Comparison of ENCODE assay signal across 9 cellular contexts in the genomic region with DNA sequence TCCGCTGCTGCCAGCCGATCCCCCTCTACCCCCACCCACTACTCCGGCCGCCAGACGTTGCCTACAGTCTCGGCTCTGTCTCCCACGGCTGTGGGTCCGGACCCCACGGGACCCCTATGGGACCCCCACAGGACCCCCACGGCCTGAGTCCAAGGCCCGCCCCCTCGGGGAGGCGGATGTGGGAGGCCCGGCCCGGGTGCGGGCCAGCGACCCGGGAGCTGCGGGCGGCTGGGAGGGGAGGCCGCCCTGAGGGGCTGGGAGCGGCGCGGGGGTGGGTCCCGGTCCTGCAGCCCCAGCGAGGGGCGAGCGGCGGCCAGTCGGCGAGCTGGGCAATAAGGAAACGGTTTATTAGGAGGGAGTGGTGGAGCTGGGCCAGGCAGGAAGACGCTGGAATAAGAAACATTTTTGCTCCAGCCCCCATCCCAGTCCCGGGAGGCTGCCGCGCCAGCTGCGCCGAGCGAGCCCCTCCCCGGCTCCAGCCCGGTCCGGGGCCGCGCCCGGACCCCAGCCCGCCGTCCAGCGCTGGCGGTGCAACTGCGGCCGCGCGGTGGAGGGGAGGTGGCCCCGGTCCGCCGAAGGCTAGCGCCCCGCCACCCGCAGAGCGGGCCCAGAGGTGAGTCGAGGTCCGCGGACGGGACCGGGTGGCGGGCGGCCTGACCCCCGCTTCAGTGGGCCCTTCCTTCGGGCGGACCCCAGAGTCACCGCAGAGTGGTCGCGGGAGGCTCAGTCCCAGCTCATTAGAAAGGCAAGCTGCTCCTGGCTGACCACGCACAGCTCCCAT. TPM values are rescaled to one million over a fixed set of nuclear protein-coding genes. Genes with fewer than 3 reads are reported as not detected.
DNase-seq lines count a peak whose midpoint lies in the region; ATAC-seq and TF ChIP-seq lines count a peak whose summit lies in the region.
"Had no signal": no experiment of that assay in that cellular context is flagged by ENCODE, and none has a peak within 500 bp of the region (broad histone marks: within the 10 kb centered on the region; RNA-seq: fewer than 3 reads in every experiment).

A gene (plus strand): TSS at position 422 of the 781 bp plus-strand sequence. CDS start 4,971 bp downstream, outside the sequence.

- ATAC-seq in GM23338, result peak; percentile 71
- ATAC-seq in HG02970 (IDR thresholded peaks at IDR 0.05; ENCODE audit: low FRiP score, unreplicated experiment), result no peak

- H4K20me1 ChIP-seq in GM23338 (replicated peaks; ENCODE audit: insufficient read depth), result no peaks in the 10 kb centered on the region; the same call in 1 of the 2 replicates

- no peaks in the 10 kb centered on the region for H3K9me3 Mint-ChIP-seq in GM23338

- peaks cover 21% of the 10 kb centered on the region for H3K4me1 Mint-ChIP-seq in GM23338

- H3K27me3 Mint-ChIP-seq in GM23338 (ENCODE audit: insufficient read depth, low read depth, poor library complexity), result peaks cover 32% of the 10 kb centered on the region

- H3K27ac ChIP-seq in GM23338 (ENCODE audit: low read depth) (no peak within 1 kb of the TSS), dorsolateral prefrontal cortex (peak within 1 kb of the TSS in 45 of 59 donors; percentile 3 to 80 (median 59)), skin epidermis (peak within 1 kb of the TSS; percentile 37 to 96 (median 88))

- DNase-seq in GM23338 (ENCODE audit: low spot score) (peak; percentile 44), dorsolateral prefrontal cortex (peak in 1 of 10 donors; percentile 38), left kidney (ENCODE audit: low read depth, low spot score) (peak; percentile 61), NCI-H146 treated with DMSO at 0.1 percent for 48 hours (lab: John Stamatoyannopoulos, UW; ENCODE audit: unreplicated experiment) (no peak), glomerular visceral epithelial cell (ENCODE audit: extremely low spot score) (no peak)
- DNase-seq in activated CD8-positive, alpha-beta memory T cell treated with anti-CD3 and anti-CD28 coated beads, Interleukin-2, amount 50 U/mL, for 48 hours, result no peak
- DNase-seq: SW 1271 had no signal

- peak within 1 kb of the TSS; percentile 77 for H3K4me3 ChIP-seq in GM23338
- peak within 1 kb of the TSS in 57 of 59 donors; percentile 11 to 65 (median 45) for H3K4me3 ChIP-seq in dorsolateral prefrontal cortex
- peak within 1 kb of the TSS; percentile 27 to 52 (median 42) for H3K4me3 ChIP-seq in skin epidermis

- intact Hi-C loops in dorsolateral prefrontal cortex (cut with DNase I), result loop anchor here in 1 of 2 donors (5.0 kb wide), 1 partner anchor 75 kb away; no protein-coding TSS in a partner anchor

- H3K27me3 ChIP-seq in GM23338 (ENCODE audit: insufficient read depth) (peaks cover 65% of the 10 kb centered on the region), dorsolateral prefrontal cortex (peaks cover 0 to 32% (median 19%) of the 10 kb centered on the region in 45 donors)

- no peak within 1 kb of the TSS for H3K27ac Mint-ChIP-seq in GM23338

- H3K4me3 Mint-ChIP-seq in GM23338, result peak within 1 kb of the TSS; percentile 71

- H3K79me2 ChIP-seq in GM23338 (replicated peaks; ENCODE audit: insufficient read depth), result no peaks in the 10 kb centered on the region

- H3K36me3 Mint-ChIP-seq in GM23338 (ENCODE audit: low read depth), result no peaks in the 10 kb centered on the region

- no peaks in the 10 kb centered on the region for H3K9me2 ChIP-seq in GM23338 (ENCODE audit: insufficient read depth)

- H2AFZ ChIP-seq in GM23338, result peak within 1 kb of the TSS; percentile 97

- TF ChIP-seq CTCF in GM23338 (conservative IDR thresholded peaks at IDR 0.05; ENCODE audit: low read depth in 2 of 2) (no peak), dorsolateral prefrontal cortex (IDR thresholded peaks at IDR 0.05 in 54 of 56, conservative IDR thresholded peaks at IDR 0.05 in 2 of 56; ENCODE audit: low read depth in 1 of 56, partially characterized antibody in 56 of 56) (no peak)

- peaks cover 7% of the 10 kb centered on the region for H3F3A ChIP-seq in GM23338 (replicated peaks; ENCODE audit: low read depth)

- H3K4me2 ChIP-seq in GM23338, result peak within 1 kb of the TSS; percentile 98

- no peaks in the 10 kb centered on the region for H3K36me3 ChIP-seq in GM23338 (ENCODE audit: insufficient read depth)

- peaks cover 15% of the 10 kb centered on the region for H3K4me1 ChIP-seq in GM23338 (ENCODE audit: insufficient read depth)

TF ChIP-seq in GM23338, 12 proteins besides CTCF, POLR2A, EP300 and RAD21 (continues in another document):
- TF ChIP-seq, protein P1, sequence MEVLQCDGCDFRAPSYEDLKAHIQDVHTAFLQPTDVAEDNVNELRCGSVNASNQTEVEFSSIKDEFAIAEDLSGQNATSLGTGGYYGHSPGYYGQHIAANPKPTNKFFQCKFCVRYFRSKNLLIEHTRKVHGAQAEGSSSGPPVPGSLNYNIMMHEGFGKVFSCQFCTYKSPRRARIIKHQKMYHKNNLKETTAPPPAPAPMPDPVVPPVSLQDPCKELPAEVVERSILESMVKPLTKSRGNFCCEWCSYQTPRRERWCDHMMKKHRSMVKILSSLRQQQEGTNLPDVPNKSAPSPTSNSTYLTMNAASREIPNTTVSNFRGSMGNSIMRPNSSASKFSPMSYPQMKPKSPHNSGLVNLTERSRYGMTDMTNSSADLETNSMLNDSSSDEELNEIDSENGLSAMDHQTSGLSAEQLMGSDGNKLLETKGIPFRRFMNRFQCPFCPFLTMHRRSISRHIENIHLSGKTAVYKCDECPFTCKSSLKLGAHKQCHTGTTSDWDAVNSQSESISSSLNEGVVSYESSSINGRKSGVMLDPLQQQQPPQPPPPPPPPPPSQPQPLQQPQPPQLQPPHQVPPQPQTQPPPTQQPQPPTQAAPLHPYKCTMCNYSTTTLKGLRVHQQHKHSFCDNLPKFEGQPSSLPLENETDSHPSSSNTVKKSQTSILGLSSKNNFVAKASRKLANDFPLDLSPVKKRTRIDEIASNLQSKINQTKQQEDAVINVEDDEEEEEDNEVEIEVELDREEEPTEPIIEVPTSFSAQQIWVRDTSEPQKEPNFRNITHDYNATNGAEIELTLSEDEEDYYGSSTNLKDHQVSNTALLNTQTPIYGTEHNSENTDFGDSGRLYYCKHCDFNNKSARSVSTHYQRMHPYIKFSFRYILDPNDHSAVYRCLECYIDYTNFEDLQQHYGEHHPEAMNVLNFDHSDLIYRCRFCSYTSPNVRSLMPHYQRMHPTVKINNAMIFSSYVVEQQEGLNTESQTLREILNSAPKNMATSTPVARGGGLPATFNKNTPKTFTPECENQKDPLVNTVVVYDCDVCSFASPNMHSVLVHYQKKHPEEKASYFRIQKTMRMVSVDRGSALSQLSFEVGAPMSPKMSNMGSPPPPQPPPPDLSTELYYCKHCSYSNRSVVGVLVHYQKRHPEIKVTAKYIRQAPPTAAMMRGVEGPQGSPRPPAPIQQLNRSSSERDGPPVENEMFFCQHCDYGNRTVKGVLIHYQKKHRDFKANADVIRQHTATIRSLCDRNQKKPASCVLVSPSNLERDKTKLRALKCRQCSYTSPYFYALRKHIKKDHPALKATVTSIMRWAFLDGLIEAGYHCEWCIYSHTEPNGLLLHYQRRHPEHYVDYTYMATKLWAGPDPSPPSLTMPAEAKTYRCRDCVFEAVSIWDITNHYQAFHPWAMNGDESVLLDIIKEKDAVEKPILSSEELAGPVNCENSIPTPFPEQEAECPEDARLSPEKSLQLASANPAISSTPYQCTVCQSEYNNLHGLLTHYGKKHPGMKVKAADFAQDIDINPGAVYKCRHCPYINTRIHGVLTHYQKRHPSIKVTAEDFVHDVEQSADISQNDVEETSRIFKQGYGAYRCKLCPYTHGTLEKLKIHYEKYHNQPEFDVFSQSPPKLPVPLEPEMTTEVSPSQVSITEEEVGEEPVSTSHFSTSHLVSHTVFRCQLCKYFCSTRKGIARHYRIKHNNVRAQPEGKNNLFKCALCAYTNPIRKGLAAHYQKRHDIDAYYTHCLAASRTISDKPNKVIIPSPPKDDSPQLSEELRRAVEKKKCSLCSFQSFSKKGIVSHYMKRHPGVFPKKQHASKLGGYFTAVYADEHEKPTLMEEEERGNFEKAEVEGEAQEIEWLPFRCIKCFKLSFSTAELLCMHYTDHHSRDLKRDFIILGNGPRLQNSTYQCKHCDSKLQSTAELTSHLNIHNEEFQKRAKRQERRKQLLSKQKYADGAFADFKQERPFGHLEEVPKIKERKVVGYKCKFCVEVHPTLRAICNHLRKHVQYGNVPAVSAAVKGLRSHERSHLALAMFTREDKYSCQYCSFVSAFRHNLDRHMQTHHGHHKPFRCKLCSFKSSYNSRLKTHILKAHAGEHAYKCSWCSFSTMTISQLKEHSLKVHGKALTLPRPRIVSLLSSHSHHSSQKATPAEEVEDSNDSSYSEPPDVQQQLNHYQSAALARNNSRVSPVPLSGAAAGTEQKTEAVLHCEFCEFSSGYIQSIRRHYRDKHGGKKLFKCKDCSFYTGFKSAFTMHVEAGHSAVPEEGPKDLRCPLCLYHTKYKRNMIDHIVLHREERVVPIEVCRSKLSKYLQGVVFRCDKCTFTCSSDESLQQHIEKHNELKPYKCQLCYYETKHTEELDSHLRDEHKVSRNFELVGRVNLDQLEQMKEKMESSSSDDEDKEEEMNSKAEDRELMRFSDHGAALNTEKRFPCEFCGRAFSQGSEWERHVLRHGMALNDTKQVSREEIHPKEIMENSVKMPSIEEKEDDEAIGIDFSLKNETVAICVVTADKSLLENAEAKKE (CRISPR knock-in tag; IDR thresholded peaks at IDR 0.05), result no peak
- TF ChIP-seq POLR2AphosphoS5 (IDR thresholded peaks at IDR 0.05; ENCODE audit: low read depth) (no peak), EZH2 (IDR thresholded peaks at IDR 0.05; ENCODE audit: low read depth, unreplicated experiment) (peak; percentile 53)

RNA-seq across cellular contexts. Expression of the gene that starts here (rescaled TPM):
- total RNA-seq in GM23338 (2014; rRNA removed; shearing (Covaris generic)), result 0.28 and 0.62 TPM in 2 replicates
- polyA plus RNA-seq in GM23338 (2016; fragmentation: Nextera tagmentation; extraction: Ambion mirVana), result 0.23 TPM in 1 of 2 replicates, not detected in the other
- 10 to 100 TPM in 111 of 120 experiments, 1 to 10 TPM in 9; 5.8 to 41.3 (median 17.1) TPM for total RNA-seq in dorsolateral prefrontal cortex

Comparison
In these comparisons a context has a peak if more than half of its experiments do, and no peak if none do; other contexts are left out.
1. Peak in DNase-seq, ATAC-seq, H3K4me3 ChIP-seq and H3K4me2 ChIP-seq in GM23338; RNA of the gene not detected or under 1 TPM.